ENCODE assay signal across 1 cellular context in genomic region chr6:166637806-166638458, GRCh38.
TF ChIP-seq lines count a peak whose summit lies in the region.

No MANE protein-coding gene starts in this region.

TF ChIP-seq in H1, 55 proteins besides CTCF, POLR2A, EP300 and RAD21:
- no peak for TF ChIP-seq SUZ12 (IDR thresholded peaks at IDR 0.05; ENCODE audit: low read length)
- TF ChIP-seq SP4 (IDR thresholded peaks at IDR 0.05; ENCODE audit: low read length) = no peak
- TF ChIP-seq YY1 (IDR thresholded peaks at IDR 0.05; ENCODE audit: low read depth, low read length) = no peak
- no peak for TF ChIP-seq KDM1A (IDR thresholded peaks at IDR 0.05; ENCODE audit: borderline replicate concordance, low read length)
- no peak for TF ChIP-seq SP1 (IDR thresholded peaks at IDR 0.05; ENCODE audit: low read depth, low read length)
- TF ChIP-seq MAX (IDR thresholded peaks at IDR 0.05) = no peak
- TF ChIP-seq SRF (IDR thresholded peaks at IDR 0.05; ENCODE audit: low read depth, low read length) = no peak
- TF ChIP-seq GTF2F1 (IDR thresholded peaks at IDR 0.05; ENCODE audit: borderline replicate concordance, low read depth, low read length) = no peak
- TF ChIP-seq NRF1 (IDR thresholded peaks at IDR 0.05; ENCODE audit: low read depth, low read length) = no peak
- TF ChIP-seq ZNF274 (IDR thresholded peaks at IDR 0.05; ENCODE audit: borderline replicate concordance, extremely low read depth, low read length) = no peak
- TF ChIP-seq CHD1 (IDR thresholded peaks at IDR 0.05; ENCODE audit: low read depth, low read length) = no peak
- TF ChIP-seq POU5F1 (IDR thresholded peaks at IDR 0.05; ENCODE audit: low read depth, low read length) = no peak
- no peak for TF ChIP-seq JUN (IDR thresholded peaks at IDR 0.05; ENCODE audit: low read depth, low read length)
- TF ChIP-seq TCF12 (IDR thresholded peaks at IDR 0.05; ENCODE audit: low read depth, low read length) = no peak
- no peak for TF ChIP-seq EGR1 (IDR thresholded peaks at IDR 0.05; ENCODE audit: borderline replicate concordance, low read depth, low read length)
- no peak for TF ChIP-seq BCL11A (IDR thresholded peaks at IDR 0.05; ENCODE audit: low read depth in 2 of 2, low read length in 2 of 2)
- no peak for TF ChIP-seq CEBPB (IDR thresholded peaks at IDR 0.05; ENCODE audit: low read depth, low read length)
- TF ChIP-seq CBX5 (IDR thresholded peaks at IDR 0.05; ENCODE audit: low read depth, low read length) = no peak
- TF ChIP-seq SAP30 (IDR thresholded peaks at IDR 0.05; ENCODE audit: insufficient read depth, insufficient replicate concordance, low read length) = no peak
- no peak for TF ChIP-seq SIN3A (conservative IDR thresholded peaks at IDR 0.05 in 1 of 2, IDR thresholded peaks at IDR 0.05 in 1 of 2; ENCODE audit: low read depth in 1 of 2, low read length in 2 of 2)
